Comparison of ENCODE assay signal across 24 cellular contexts in the genomic region with DNA sequence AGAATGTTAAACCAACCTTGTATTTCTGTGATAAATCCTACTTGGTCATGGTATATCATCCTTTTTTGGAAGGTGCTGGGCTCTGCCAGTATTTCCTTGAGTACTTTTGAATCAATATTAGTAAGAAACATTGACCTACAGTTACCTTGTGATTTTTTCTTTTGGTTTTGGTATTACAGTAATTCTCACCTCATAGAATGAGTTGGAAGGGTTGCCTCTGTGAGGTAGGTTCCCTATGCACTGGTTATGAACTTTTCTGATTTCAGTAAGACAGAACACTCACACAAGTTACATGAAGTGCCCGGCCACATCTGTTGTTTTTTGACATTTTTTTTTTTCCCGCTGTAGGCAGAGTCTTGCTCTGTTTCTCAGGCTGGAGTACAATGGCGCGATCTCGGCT. TPM values are rescaled to one million over a fixed set of nuclear protein-coding genes. Genes with fewer than 3 reads are reported as not detected.
DNase-seq lines count a peak whose midpoint lies in the region; ATAC-seq, FAIRE-seq and TF ChIP-seq lines count a peak whose summit lies in the region.
"Had no signal": no experiment of that assay in that cellular context is flagged by ENCODE, and none has a peak within 500 bp of the region (broad histone marks: within the 10 kb centered on the region; RNA-seq: fewer than 3 reads in every experiment).

No MANE protein-coding gene starts in this region.

- H3K4me2 ChIP-seq in GM12878 (ENCODE audit: control insufficient read depth, insufficient read depth) = no peak overlapping the region
- H3K4me2 ChIP-seq: neural progenitor cell had no signal

- no peak overlapping the region for H3K9ac ChIP-seq in GM12878 (ENCODE audit: control insufficient read depth, insufficient read depth, low read length)
- H3K9ac ChIP-seq: neural progenitor cell had no signal

- H3K4me3 ChIP-seq in GM12878 (no peak overlapping the region), tibial artery (no peak overlapping the region)
- H3K4me3 ChIP-seq: mucosa of descending colon, neural progenitor cell, thoracic aorta had no signal

- RAD21 ChIA-PET in GM12878 (lab: Charles Lee; ENCODE audit: unreplicated experiment) = no interaction called here

- H3K4me1 ChIP-seq in GM12878 (ENCODE audit: control insufficient read depth, insufficient read depth, low read length) (peaks cover 2% of the 10 kb centered on the region; the same call in 1 of the 2 replicates), tibial artery (no peaks in the 10 kb centered on the region)
- H3K4me1 ChIP-seq: neural progenitor cell had no signal

- no peak for TF ChIP-seq EP300 in GM12878 (IDR thresholded peaks at IDR 0.05; ENCODE audit: borderline replicate concordance in 1 of 2, control insufficient read depth in 1 of 2, low read depth in 2 of 2, low read length in 2 of 2)

- no peaks in the 10 kb centered on the region for H3K79me2 ChIP-seq in GM12878 (ENCODE audit: control insufficient read depth, insufficient read depth, low read length)

- no peak for FAIRE-seq in GM12878 (lab: Jason Lieb, UNC)

- POLR2A ChIA-PET in GM12878 (lab: Charles Lee) = no interaction called here

- H3K9me3 ChIP-seq in GM12878 (replicated peaks; ENCODE audit: control insufficient read depth, insufficient read depth, low read length) (no peaks in the 10 kb centered on the region; the same call in 2 of the 3 replicates), tibial artery (no peaks in the 10 kb centered on the region)
- H3K9me3 ChIP-seq: mucosa of descending colon, thoracic aorta had no signal

- TF ChIP-seq RAD21 in GM12878 (IDR thresholded peaks at IDR 0.05; ENCODE audit: insufficient read depth, low read depth, low read length) = no peak

- SMC1A ChIA-PET in GM12878 (lab: Charles Lee; ENCODE audit: uncharacterized antibody, unreplicated experiment) = no interaction called here

- H3K27ac ChIP-seq in GM12878 (ENCODE audit: control insufficient read depth, insufficient read depth) (no peak overlapping the region), tibial artery (no peak overlapping the region)
- H3K27ac ChIP-seq: neural progenitor cell, thoracic aorta, VCaP had no signal

- TF ChIP-seq POLR2A in GM12878 (IDR thresholded peaks at IDR 0.05; ENCODE audit: low read depth, low read length) = no peak

- TF ChIP-seq CTCF in GM12878 (IDR thresholded peaks at IDR 0.05 in 2 of 3, conservative IDR thresholded peaks at IDR 0.05 in 1 of 3; ENCODE audit: control insufficient read depth in 2 of 3, extremely low read depth in 1 of 3, insufficient read depth in 1 of 3, low read depth in 3 of 3, low read length in 3 of 3) = no peak
- TF ChIP-seq CTCF in tibial artery (IDR thresholded peaks at IDR 0.05) = no peak

- 53% methylated on average over 5 of the region's 5 CpGs for WGBS in GM12878 (ENCODE audit: insufficient coverage, insufficient replicate concordance, low lambda C conversion rate, missing lambda C conversion rate)

- H2AFZ ChIP-seq in GM12878 (ENCODE audit: control insufficient read depth, low read depth, low read length) = no peak overlapping the region
- H2AFZ ChIP-seq: neural progenitor cell had no signal

- BruUV-seq in GM12878 (replicated peaks; lab: Mats Ljungman, UMichigan) = no TSS peak

- CTCF ChIA-PET in GM12878 (lab: Yijun Ruan, JAX) = no interaction called here

- H3K27me3 ChIP-seq in GM12878 (replicated peaks in 1 of 2; ENCODE audit: control insufficient read depth in 2 of 2, insufficient read depth in 2 of 2, low read length in 1 of 2) = no peaks in the 10 kb centered on the region
- H3K27me3 ChIP-seq in tibial artery = no peaks in the 10 kb centered on the region
- H3K27me3 ChIP-seq: neural progenitor cell had no signal

- in situ Hi-C loops in GM12878 (cut with MboI) = no loop called here

- DNase-seq in activated CD4-positive, CD25-positive, alpha-beta regulatory T cell (lab: John Stamatoyannopoulos, UW) = no peak
- DNase-seq in GM12878 (ENCODE audit: low read depth, low spot score) (no peak), tibial artery (no peak), HuH-7 (ENCODE audit: low spot score) (no peak)
- DNase-seq: activated gamma-delta T cell; aorta; Calu3; effector CD4-positive, alpha-beta T cell; glutamatergic neuron; Karpas-422; left ventricle myocardium superior; mucosa of descending colon; NCI-H1092; NCI-H2107; NCI-H69; OCI-M1; SHP77 treated with DMSO at 0.1 percent for 48 hours had no signal

- peak; percentile 55 to 77 for ATAC-seq in activated CD4-positive, CD25-positive, alpha-beta regulatory T cell treated with anti-CD3 and anti-CD28 coated beads, Interleukin-2, amount 50 U/mL, for 24 hours
- ATAC-seq in GM19395 (IDR thresholded peaks at IDR 0.05; ENCODE audit: unreplicated experiment) (peak; percentile 65), HG02885 (IDR thresholded peaks at IDR 0.05; ENCODE audit: poor library complexity, unreplicated experiment) (peak; percentile 74), GM12878 (peak; percentile 69), GM18519 (IDR thresholded peaks at IDR 0.05; ENCODE audit: low FRiP score, unreplicated experiment) (no peak)
- ATAC-seq: left ventricle myocardium superior, mucosa of descending colon had no signal

- peaks cover 0 to 4% of the 10 kb centered on the region in 2 experiments; a peak in 2 of 4 replicates for H3K36me3 ChIP-seq in GM12878 (ENCODE audit: control insufficient read depth in 2 of 2, insufficient read depth in 2 of 2, low read length in 1 of 2)
- H3K36me3 ChIP-seq in tibial artery = peaks cover 4 to 21% (median 14%) of the 10 kb centered on the region in 3 donors
- H3K36me3 ChIP-seq: thoracic aorta had no signal

- intact Hi-C loops in GM12878 (cut with micrococcal nuclease; ENCODE audit: unreplicated experiment) = no loop called here
- intact Hi-C loops in tibial artery (cut with DNase I; ENCODE audit: low total_unique reads) = no loop called here

- no peaks in the 10 kb centered on the region for H4K20me1 ChIP-seq in GM12878 (ENCODE audit: control insufficient read depth, insufficient read depth)

TF ChIP-seq in GM12878, 131 proteins besides CTCF, POLR2A, EP300 and RAD21:
- TF ChIP-seq JUNB (IDR thresholded peaks at IDR 0.05) (peak; percentile 53), SP1 (IDR thresholded peaks at IDR 0.05; ENCODE audit: low read depth, low read length) (no peak), NFIC (IDR thresholded peaks at IDR 0.05; ENCODE audit: low read depth, low read length) (peak; percentile 25; the same call in 1 of the 2 replicates)

RNA-seq across cellular contexts. Expression of a gene that starts 20.0 kb away (rescaled TPM):
- 23.3 and 25.1 TPM in 2 replicates for total RNA-seq in GM12878 (2013; cell fraction: nucleolus; rRNA removed)
- total RNA-seq in GM12878 (2014; rRNA removed) (87.7 and 91.5 TPM in 2 replicates), GM12878 (2014; rRNA removed; fragmentation: Illumina TruSeq; extraction: Trizol) (82.0 and 86.0 TPM in 2 replicates), GM12878 (2021) (71.6 and 80.4 TPM in 2 replicates)
- 33.6 TPM for polyA plus RNA-seq in GM12878 (2011; ENCODE audit: low read depth)
- polyA plus RNA-seq in GM12878 (2011; rRNA removed) (133 and 148 TPM in 2 replicates), GM12878 (2014; fragmentation: Illumina TruSeq; extraction: Trizol) (91.7 and 101 TPM in 2 replicates), GM12878 (2014; fragmentation: Nextera tagmentation; extraction: Ambion mirVana) (10 to 100 TPM; 67.2 to 73.3 TPM), GM12878 (2014; rRNA removed) (76.2 and 81.9 TPM in 2 replicates), GM12878 (2016; fragmentation: Nextera tagmentation; extraction: Ambion mirVana) (100 to 1,000 TPM; 100 to 112 TPM)
- polyA plus RNA-seq in GM12878 (2011; cell fraction: cytosol; rRNA removed) = 122 and 132 TPM in 2 replicates
- polyA plus RNA-seq in GM12878 (2011; cell fraction: nucleus; rRNA removed) = 66.4 and 74.8 TPM in 2 replicates
- 40.5 and 54.1 TPM in 2 replicates for polyA plus RNA-seq in GM12878 (2012)
- polyA minus RNA-seq in GM12878 (2011; rRNA and poly(A)+ RNA removed) = 107 and 123 TPM in 2 replicates
- polyA minus RNA-seq in GM12878 (2011; cell fraction: cytosol; rRNA and poly(A)+ RNA removed) = 30.1 and 33.9 TPM in 2 replicates
- polyA minus RNA-seq in GM12878 (2011; cell fraction: nucleus; rRNA and poly(A)+ RNA removed) = 12.2 and 21.9 TPM in 2 replicates
